ENCODE assay signal across 1 cellular context in genomic region chr4:3249681-3250437, GRCh38.
TF ChIP-seq lines count a peak whose summit lies in the region.

No MANE protein-coding gene starts in this region.

TF ChIP-seq in H1, 55 proteins besides CTCF, POLR2A, EP300 and RAD21:
- TF ChIP-seq CHD2 (IDR thresholded peaks at IDR 0.05; ENCODE audit: low read length) (no peak), RFX5 (IDR thresholded peaks at IDR 0.05; ENCODE audit: borderline replicate concordance, low read depth, low read length) (no peak), NRF1 (IDR thresholded peaks at IDR 0.05; ENCODE audit: low read depth, low read length) (no peak), POLR2AphosphoS5 (IDR thresholded peaks at IDR 0.05; ENCODE audit: low read depth, low read length) (no peak), MAFK (IDR thresholded peaks at IDR 0.05; ENCODE audit: low read depth, low read length) (no peak), YY1 (IDR thresholded peaks at IDR 0.05; ENCODE audit: low read depth, low read length) (no peak), CHD1 (IDR thresholded peaks at IDR 0.05; ENCODE audit: low read depth, low read length) (no peak), RNF2 (IDR thresholded peaks at IDR 0.05; ENCODE audit: borderline replicate concordance, low read depth, low read length, missing control alignments, poor library complexity, severe bottlenecking) (no peak), TAF7 (optimal IDR thresholded peaks at IDR 0.05; ENCODE audit: borderline replicate concordance, low read depth, low read length) (no peak), PHF8 (conservative IDR thresholded peaks at IDR 0.05; ENCODE audit: low read depth, low read length) (no peak), CEBPB (IDR thresholded peaks at IDR 0.05; ENCODE audit: low read depth, low read length) (no peak), RBBP5 (IDR thresholded peaks at IDR 0.05; ENCODE audit: borderline replicate concordance, low read depth, low read length) (no peak), HDAC6 (IDR thresholded peaks at IDR 0.05; ENCODE audit: low read depth, low read length) (no peak), POU5F1 (IDR thresholded peaks at IDR 0.05; ENCODE audit: low read depth, low read length) (no peak)
